In the genomic region with DNA sequence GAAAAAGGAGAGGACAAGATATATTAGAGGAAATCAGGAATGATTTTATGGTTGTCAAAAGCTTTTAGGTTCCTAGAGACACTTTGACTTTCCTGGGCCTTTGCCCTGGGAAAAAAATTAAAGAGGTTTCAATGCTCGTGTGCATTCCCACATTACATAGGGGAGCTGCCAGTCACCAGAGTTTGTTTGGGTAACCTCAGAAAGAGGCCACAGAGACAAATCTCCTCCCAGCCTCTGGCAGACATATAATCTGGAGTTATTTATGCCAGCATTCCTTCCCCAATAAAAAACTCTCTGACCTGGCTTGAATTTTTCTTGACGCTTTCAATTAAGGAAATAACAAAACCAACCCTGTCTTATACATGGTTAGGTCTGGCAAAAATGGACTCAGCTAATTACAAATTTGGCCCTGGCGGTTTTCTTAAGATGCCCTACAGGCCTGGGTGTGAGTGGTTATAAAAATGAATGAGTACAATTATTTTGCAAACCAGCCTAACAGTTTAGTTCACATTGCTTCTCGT, we compare ENCODE assay signal across 1 cellular context.
TF ChIP-seq lines count a peak whose summit lies in the region.

No MANE protein-coding gene starts in this region.

TF ChIP-seq in HEK293, 187 proteins besides CTCF, POLR2A, EP300 and RAD21 (continued from another document):
- TF ChIP-seq, protein P1, sequence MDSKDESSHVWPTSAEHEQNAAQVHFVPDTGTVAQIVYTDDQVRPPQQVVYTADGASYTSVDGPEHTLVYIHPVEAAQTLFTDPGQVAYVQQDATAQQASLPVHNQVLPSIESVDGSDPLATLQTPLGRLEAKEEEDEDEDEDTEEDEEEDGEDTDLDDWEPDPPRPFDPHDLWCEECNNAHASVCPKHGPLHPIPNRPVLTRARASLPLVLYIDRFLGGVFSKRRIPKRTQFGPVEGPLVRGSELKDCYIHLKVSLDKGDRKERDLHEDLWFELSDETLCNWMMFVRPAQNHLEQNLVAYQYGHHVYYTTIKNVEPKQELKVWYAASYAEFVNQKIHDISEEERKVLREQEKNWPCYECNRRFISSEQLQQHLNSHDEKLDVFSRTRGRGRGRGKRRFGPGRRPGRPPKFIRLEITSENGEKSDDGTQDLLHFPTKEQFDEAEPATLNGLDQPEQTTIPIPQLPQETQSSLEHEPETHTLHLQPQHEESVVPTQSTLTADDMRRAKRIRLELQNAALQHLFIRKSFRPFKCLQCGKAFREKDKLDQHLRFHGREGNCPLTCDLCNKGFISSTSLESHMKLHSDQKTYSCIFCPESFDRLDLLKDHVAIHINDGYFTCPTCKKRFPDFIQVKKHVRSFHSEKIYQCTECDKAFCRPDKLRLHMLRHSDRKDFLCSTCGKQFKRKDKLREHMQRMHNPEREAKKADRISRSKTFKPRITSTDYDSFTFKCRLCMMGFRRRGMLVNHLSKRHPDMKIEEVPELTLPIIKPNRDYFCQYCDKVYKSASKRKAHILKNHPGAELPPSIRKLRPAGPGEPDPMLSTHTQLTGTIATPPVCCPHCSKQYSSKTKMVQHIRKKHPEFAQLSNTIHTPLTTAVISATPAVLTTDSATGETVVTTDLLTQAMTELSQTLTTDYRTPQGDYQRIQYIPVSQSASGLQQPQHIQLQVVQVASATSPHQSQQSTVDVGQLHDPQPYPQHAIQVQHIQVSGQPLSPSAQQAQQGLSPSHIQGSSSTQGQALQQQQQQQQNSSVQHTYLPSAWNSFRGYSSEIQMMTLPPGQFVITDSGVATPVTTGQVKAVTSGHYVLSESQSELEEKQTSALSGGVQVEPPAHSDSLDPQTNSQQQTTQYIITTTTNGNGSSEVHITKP (tag by site-specific recombination; IDR thresholded peaks at IDR 0.05): 0 out of 2 replicates have a peak, but pooled peaks have one; percentile 23
- TF ChIP-seq, protein P2, sequence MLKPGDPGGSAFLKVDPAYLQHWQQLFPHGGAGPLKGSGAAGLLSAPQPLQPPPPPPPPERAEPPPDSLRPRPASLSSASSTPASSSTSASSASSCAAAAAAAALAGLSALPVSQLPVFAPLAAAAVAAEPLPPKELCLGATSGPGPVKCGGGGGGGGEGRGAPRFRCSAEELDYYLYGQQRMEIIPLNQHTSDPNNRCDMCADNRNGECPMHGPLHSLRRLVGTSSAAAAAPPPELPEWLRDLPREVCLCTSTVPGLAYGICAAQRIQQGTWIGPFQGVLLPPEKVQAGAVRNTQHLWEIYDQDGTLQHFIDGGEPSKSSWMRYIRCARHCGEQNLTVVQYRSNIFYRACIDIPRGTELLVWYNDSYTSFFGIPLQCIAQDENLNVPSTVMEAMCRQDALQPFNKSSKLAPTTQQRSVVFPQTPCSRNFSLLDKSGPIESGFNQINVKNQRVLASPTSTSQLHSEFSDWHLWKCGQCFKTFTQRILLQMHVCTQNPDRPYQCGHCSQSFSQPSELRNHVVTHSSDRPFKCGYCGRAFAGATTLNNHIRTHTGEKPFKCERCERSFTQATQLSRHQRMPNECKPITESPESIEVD (tag by site-specific recombination; IDR thresholded peaks at IDR 0.05): peak; percentile 70
